1 cellular context compared by ENCODE assay signal in genomic region chr15:50354838-50355611, GRCh38.
TF ChIP-seq lines count a peak whose summit lies in the region.

TSS of gene GABPB1 (minus strand) at chr15:50355198. CDS start at chr15:50309798, 45,400 bp downstream.

TF ChIP-seq in HepG2, 621 proteins besides CTCF, POLR2A, EP300 and RAD21 (continued from another document and continues in another):
- TF ChIP-seq ZNF646 (CRISPR knock-in tag; IDR thresholded peaks at IDR 0.05) (no peak), HNF1B (CRISPR knock-in tag; IDR thresholded peaks at IDR 0.05) (peak; percentile 66), NFKBIZ (CRISPR knock-in tag; IDR thresholded peaks at IDR 0.05) (no peak), TRIM24 (CRISPR knock-in tag; IDR thresholded peaks at IDR 0.05) (no peak), MEIS2 (CRISPR knock-in tag; IDR thresholded peaks at IDR 0.05) (peak; percentile 83), NFIB (CRISPR knock-in tag; IDR thresholded peaks at IDR 0.05; ENCODE audit: borderline replicate concordance) (no peak), MAF1 (CRISPR knock-in tag; IDR thresholded peaks at IDR 0.05; ENCODE audit: borderline replicate concordance) (peak; percentile 57; the same call in 1 of the 2 replicates), TFDP2 (CRISPR knock-in tag; IDR thresholded peaks at IDR 0.05) (peak; percentile 81), ZNF670 (CRISPR knock-in tag; IDR thresholded peaks at IDR 0.05; ENCODE audit: borderline replicate concordance) (peak; percentile 94), MAFK (conservative IDR thresholded peaks at IDR 0.05 in 1 of 2, IDR thresholded peaks at IDR 0.05 in 1 of 2; ENCODE audit: low read length in 2 of 2) (no peak), ZNF614 (CRISPR knock-in tag; IDR thresholded peaks at IDR 0.05; ENCODE audit: borderline replicate concordance) (no peak), ATM (IDR thresholded peaks at IDR 0.05; ENCODE audit: borderline replicate concordance) (no peak), MATR3 (CRISPR knock-in tag; IDR thresholded peaks at IDR 0.05) (no peak), ZNF784 (CRISPR knock-in tag; IDR thresholded peaks at IDR 0.05; ENCODE audit: borderline replicate concordance) (peak; percentile 59; the same call in 1 of the 2 replicates), ZKSCAN1 (IDR thresholded peaks at IDR 0.05; ENCODE audit: low read length) (no peak), PRDM15 (CRISPR knock-in tag; IDR thresholded peaks at IDR 0.05) (no peak), ZNF354B (CRISPR knock-in tag; IDR thresholded peaks at IDR 0.05) (0 out of 2 replicates have a peak, but pooled peaks have one; percentile 62), FOXA3 (CRISPR knock-in tag; IDR thresholded peaks at IDR 0.05) (no peak; the same call in 1 of the 2 replicates), ELF1 (CRISPR knock-in tag; IDR thresholded peaks at IDR 0.05) (no peak; the same call in 1 of the 2 replicates), ATF5 (CRISPR knock-in tag; IDR thresholded peaks at IDR 0.05; ENCODE audit: low read depth) (no peak), ZFP1 (CRISPR knock-in tag; IDR thresholded peaks at IDR 0.05) (no peak), NR0B2 (CRISPR knock-in tag; IDR thresholded peaks at IDR 0.05) (peak; percentile 86), NBN (conservative IDR thresholded peaks at IDR 0.05) (no peak), ZNF367 (CRISPR knock-in tag; IDR thresholded peaks at IDR 0.05; ENCODE audit: borderline replicate concordance) (peak; percentile 69), ZNF775 (CRISPR knock-in tag; IDR thresholded peaks at IDR 0.05; ENCODE audit: borderline replicate concordance) (0 out of 2 replicates have a peak, but pooled peaks have one; percentile 39), ZNF280D (CRISPR knock-in tag; IDR thresholded peaks at IDR 0.05) (peak; percentile 79), GLMP (CRISPR knock-in tag; IDR thresholded peaks at IDR 0.05; ENCODE audit: borderline replicate concordance) (no peak), ZFP36 (IDR thresholded peaks at IDR 0.05; ENCODE audit: borderline replicate concordance, low read depth, low read length, partially characterized antibody) (no peak), WIZ (CRISPR knock-in tag; IDR thresholded peaks at IDR 0.05) (no peak), HOXA3 (CRISPR knock-in tag; IDR thresholded peaks at IDR 0.05) (peak; percentile 44), SRSF1 (optimal IDR thresholded peaks at IDR 0.05; ENCODE audit: low read depth, low read length) (peak; percentile 84), DNMT1 (CRISPR knock-in tag; IDR thresholded peaks at IDR 0.05) (no peak), ZNF616 (CRISPR knock-in tag; IDR thresholded peaks at IDR 0.05; ENCODE audit: low read depth) (peak; percentile 88; the same call in 1 of the 2 replicates), HIC2 (CRISPR knock-in tag; IDR thresholded peaks at IDR 0.05; ENCODE audit: low read depth) (peak; percentile 17; the same call in 1 of the 2 replicates), ZNF432 (CRISPR knock-in tag; IDR thresholded peaks at IDR 0.05; ENCODE audit: borderline replicate concordance) (no peak), FOSL1 (CRISPR knock-in tag; IDR thresholded peaks at IDR 0.05; ENCODE audit: borderline replicate concordance) (0 out of 2 replicates have a peak, but pooled peaks have one; percentile 26), ZNF839 (CRISPR knock-in tag; IDR thresholded peaks at IDR 0.05; ENCODE audit: borderline replicate concordance) (no peak; the same call in 1 of the 2 replicates), ZNF781 (CRISPR knock-in tag; IDR thresholded peaks at IDR 0.05; ENCODE audit: borderline replicate concordance, not compliant biosample characterization) (peak; percentile 64)
